Comparison of ENCODE assay signal across 7 cellular contexts in genomic region chr14:103879570-103880333, GRCh38. TPM values are rescaled to one million over a fixed set of nuclear protein-coding genes. Genes with fewer than 3 reads are reported as not detected.
A peak's percentile ranks its signal among the peaks of the same experiment; 100 is the strongest.
DNase-seq lines count a peak whose midpoint lies in the region; ATAC-seq and TF ChIP-seq lines count a peak whose summit lies in the region.

No MANE protein-coding gene starts in this region.

- no peak for TF ChIP-seq CTCF in mesothelial cell of epicardium (IDR thresholded peaks at IDR 0.05; ENCODE audit: unreplicated experiment)

- H3K4me1 Mint-ChIP-seq in activated T-helper 17 cell treated with anti-CD3 and anti-CD28 coated beads, Interleukin-2, amount 50 U/mL, for 72 hours = peaks cover 8% of the 10 kb centered on the region
- H3K4me1 Mint-ChIP-seq in mesothelial cell of epicardium = peaks cover 9% of the 10 kb centered on the region

- peak; percentile 95 for DNase-seq in H7
- DNase-seq in iPS-NIHi11 (ENCODE audit: low spot score) = peak; percentile 92
- no peak for DNase-seq in mesothelial cell of epicardium (ENCODE audit: low spot score in 2 of 2, unreplicated experiment in 2 of 2)
- no peak for DNase-seq in NCI-H510A (lab: John Stamatoyannopoulos, UW)
- DNase-seq in Kasumi-1 (lab: John Stamatoyannopoulos, UW) = no peak

- no peak overlapping the region for H3K27ac Mint-ChIP-seq in activated T-helper 17 cell treated with anti-CD3 and anti-CD28 coated beads, Interleukin-2, amount 50 U/mL, for 72 hours
- H3K27ac Mint-ChIP-seq in mesothelial cell of epicardium = no peak overlapping the region

- H3K27me3 ChIP-seq in H7 (ENCODE audit: control insufficient read depth, insufficient read depth, low read length) = no peaks in the 10 kb centered on the region
- peaks cover 0 to 3% (median 0%) of the 10 kb centered on the region in 5 donors for H3K27me3 ChIP-seq in subcutaneous abdominal adipose tissue (ENCODE audit: control insufficient read depth in 5 of 5, insufficient read depth in 4 of 5, low read length in 5 of 5)

- no peaks in the 10 kb centered on the region for H3K27me3 Mint-ChIP-seq in activated T-helper 17 cell treated with anti-CD3 and anti-CD28 coated beads, Interleukin-2, amount 50 U/mL, for 72 hours
- H3K27me3 Mint-ChIP-seq in mesothelial cell of epicardium (ENCODE audit: low read depth) = no peaks in the 10 kb centered on the region

- no peaks in the 10 kb centered on the region for H3K36me3 ChIP-seq in H7 (replicated peaks; ENCODE audit: control insufficient read depth, insufficient read depth, low read length)
- H3K36me3 ChIP-seq in subcutaneous abdominal adipose tissue (ENCODE audit: control insufficient read depth in 5 of 5, insufficient read depth in 5 of 5, low read length in 5 of 5) = no peaks in the 10 kb centered on the region

- H3K4me1 ChIP-seq in subcutaneous abdominal adipose tissue (ENCODE audit: control insufficient read depth in 5 of 5, insufficient read depth in 5 of 5, low read length in 5 of 5) = peaks cover 17 to 39% (median 28%) of the 10 kb centered on the region in 5 donors

- peak; percentile 55 for ATAC-seq in activated T-helper 17 cell treated with anti-CD3 and anti-CD28 coated beads, Interleukin-2, amount 50 U/mL, for 72 hours (replicated peaks)

- peak overlapping the region in 3 of 5 donors; percentile 25 to 53 (median 41) for H3K9ac ChIP-seq in subcutaneous abdominal adipose tissue (ENCODE audit: low read length in 5 of 5)

- no peak overlapping the region for H3K4me3 ChIP-seq in H7 (ENCODE audit: insufficient read depth, low read depth, low read length)
- H3K4me3 ChIP-seq in subcutaneous abdominal adipose tissue (ENCODE audit: low read depth in 1 of 5, low read length in 5 of 5) = peak overlapping the region; percentile 45 to 67 (median 47)

- no peaks in the 10 kb centered on the region for H3K9me3 ChIP-seq in subcutaneous abdominal adipose tissue (ENCODE audit: control insufficient read depth in 5 of 5, low read length in 5 of 5)

- H3K36me3 Mint-ChIP-seq in activated T-helper 17 cell treated with anti-CD3 and anti-CD28 coated beads, Interleukin-2, amount 50 U/mL, for 72 hours (ENCODE audit: low read depth) = no peaks in the 10 kb centered on the region
- H3K36me3 Mint-ChIP-seq in mesothelial cell of epicardium = no peaks in the 10 kb centered on the region

- peak overlapping the region; percentile 50 for H3K27ac ChIP-seq in subcutaneous abdominal adipose tissue (ENCODE audit: low read depth, low read length)

- H3K9me3 Mint-ChIP-seq in activated T-helper 17 cell treated with anti-CD3 and anti-CD28 coated beads, Interleukin-2, amount 50 U/mL, for 72 hours = no peaks in the 10 kb centered on the region
- H3K9me3 Mint-ChIP-seq in mesothelial cell of epicardium = no peaks in the 10 kb centered on the region

- peak overlapping the region; percentile 59 for H3K4me3 Mint-ChIP-seq in activated T-helper 17 cell treated with anti-CD3 and anti-CD28 coated beads, Interleukin-2, amount 50 U/mL, for 72 hours
- no peak overlapping the region for H3K4me3 Mint-ChIP-seq in mesothelial cell of epicardium

RNA-seq across cellular contexts. Expression of gene PPP1R13B, which starts 32.4 kb away (rescaled TPM):
- 2.3 and 2.8 TPM in 2 replicates for total RNA-seq in H7 (2014; rRNA removed; shearing (Covaris generic))
- 10 to 100 TPM; 10.0 to 10.4 TPM for total RNA-seq in activated T-helper 17 cell treated with anti-CD3 and anti-CD28 coated beads, Interleukin-2, amount 50 U/mL, for 72 hours
- 44.5 to 53.0 TPM (median 49.1 TPM) in 3 replicates for total RNA-seq in mesothelial cell of epicardium

RNA-seq across cellular contexts. Expression of gene TDRD9, which starts 48.5 kb away (rescaled TPM):
- not detected in 2 replicates for total RNA-seq in H7 (2014; rRNA removed; shearing (Covaris generic))
- total RNA-seq in activated T-helper 17 cell treated with anti-CD3 and anti-CD28 coated beads, Interleukin-2, amount 50 U/mL, for 72 hours = under 1 TPM in 1 of 2 donors, not detected in 1; 0.95 TPM
- not detected in 3 replicates for total RNA-seq in mesothelial cell of epicardium

Comparison
In these comparisons a context has a peak if more than half of its experiments do, and no peak if none do; other contexts are left out.
1. DNase-seq: peak in H7 (single experiment) and iPS-NIHi11 (single experiment); none in mesothelial cell of epicardium (0 of 2), NCI-H510A (single experiment) and Kasumi-1 (0 of 2).